Comparison of ENCODE assay signal across 1 cellular context in genomic region chr22:37237371-37238268, GRCh38.
TF ChIP-seq lines count a peak whose summit lies in the region.

No MANE protein-coding gene starts in this region.

TF ChIP-seq in HepG2, 621 proteins besides CTCF, POLR2A, EP300 and RAD21:
- no peak for TF ChIP-seq XRCC5 (optimal IDR thresholded peaks at IDR 0.05; ENCODE audit: low read length)
- TF ChIP-seq ZNF703 (CRISPR knock-in tag; IDR thresholded peaks at IDR 0.05; ENCODE audit: borderline replicate concordance) = no peak
- no peak for TF ChIP-seq IKZF4 (CRISPR knock-in tag; IDR thresholded peaks at IDR 0.05; ENCODE audit: borderline replicate concordance, low read depth, not compliant biosample characterization)
- TF ChIP-seq KDM4B (CRISPR knock-in tag; IDR thresholded peaks at IDR 0.05) = no peak
- no peak for TF ChIP-seq ONECUT2 (CRISPR knock-in tag; IDR thresholded peaks at IDR 0.05)
- TF ChIP-seq ZNF709 (CRISPR knock-in tag; IDR thresholded peaks at IDR 0.05) = no peak
- no peak for TF ChIP-seq SYNCRIP (IDR thresholded peaks at IDR 0.05; ENCODE audit: insufficient read depth, low read depth, low read length)
